8 cellular contexts compared by ENCODE assay signal in genomic region chr6:30877419-30878262, GRCh38. TPM values are rescaled to one million over a fixed set of nuclear protein-coding genes. Genes with fewer than 3 reads are reported as not detected.
DNase-seq lines count a peak whose midpoint lies in the region; ATAC-seq and TF ChIP-seq lines count a peak whose summit lies in the region.

No MANE protein-coding gene starts in this region.

- H3K9me3 ChIP-seq in BLaER1: peaks cover 11% of the 10 kb centered on the region
- H3K9me3 ChIP-seq in right lobe of liver: no peaks in the 10 kb centered on the region

- H3K9me3 Mint-ChIP-seq in dendritic cell treated with granulocyte-macrophage colony-stimulating factor and Interleukin-4, amounts not matched to agents 40 ng/mL and 50 ng/mL, for 4 days: peaks cover 7% of the 10 kb centered on the region

- TF ChIP-seq POLR2A in right lobe of liver (IDR thresholded peaks at IDR 0.05): peak; percentile 38

- no peaks in the 10 kb centered on the region for H4K20me1 ChIP-seq in BLaER1

- DNase-seq in HFF-Myc (ENCODE audit: extremely low read depth, low read depth) (peak; percentile 72), NCI-H524 treated with DMSO at 0.1 percent for 48 hours (lab: John Stamatoyannopoulos, UW) (peak; percentile 15), right lobe of liver (peak; percentile 87 to 89 (median 89))
- peak; percentile 43 to 66 for DNase-seq in activated CD4-positive, alpha-beta T cell treated with anti-CD3 and anti-CD28 coated beads, Interleukin-2, amount 50 U/mL, for 24 hours (ENCODE audit: low read depth in 1 of 2, low spot score in 1 of 2)
- peak; percentile 75 for DNase-seq in stimulated activated CD4-positive, alpha-beta T cell treated with anti-CD3 and anti-CD28 coated beads, Interleukin-4, amount 100 ng/mL, for 1 hour

- peak overlapping the region; percentile 21 for H3K27ac Mint-ChIP-seq in dendritic cell treated with granulocyte-macrophage colony-stimulating factor and Interleukin-4, amounts not matched to agents 40 ng/mL and 50 ng/mL, for 4 days

- H3K36me3 Mint-ChIP-seq in dendritic cell treated with granulocyte-macrophage colony-stimulating factor and Interleukin-4, amounts not matched to agents 40 ng/mL and 50 ng/mL, for 4 days (ENCODE audit: low read depth): no peaks in the 10 kb centered on the region

- peak overlapping the region; percentile 39 for H3K4me3 ChIP-seq in BLaER1
- peak overlapping the region; percentile 14; the same call in 1 of the 2 replicates for H3K4me3 ChIP-seq in HFF-Myc (replicated peaks; ENCODE audit: low read depth, low read length)
- peak overlapping the region; percentile 15 to 54 (median 41) for H3K4me3 ChIP-seq in right lobe of liver

- peak overlapping the region; percentile 82 for H3K4me2 ChIP-seq in BLaER1

- peak overlapping the region; percentile 72 for H3K27ac ChIP-seq in BLaER1
- peak overlapping the region; percentile 25 to 69 (median 36) for H3K27ac ChIP-seq in right lobe of liver

- ATAC-seq in right lobe of liver (peak; percentile 96 to 99 (median 96)), HG02870 (IDR thresholded peaks at IDR 0.05; ENCODE audit: unreplicated experiment) (no peak)

- peaks cover 8% of the 10 kb centered on the region for H3K4me1 Mint-ChIP-seq in dendritic cell treated with granulocyte-macrophage colony-stimulating factor and Interleukin-4, amounts not matched to agents 40 ng/mL and 50 ng/mL, for 4 days (ENCODE audit: low read depth)

- WGBS in right lobe of liver (ENCODE audit: insufficient coverage, low coverage, low lambda C conversion rate, missing lambda C conversion rate): 12% methylated on average over 15 of the region's 15 CpGs

- H3K36me3 ChIP-seq in BLaER1 (peaks cover 5% of the 10 kb centered on the region; the same call in 1 of the 2 replicates), right lobe of liver (no peaks in the 10 kb centered on the region)

- H3K9ac ChIP-seq in BLaER1: peak overlapping the region; percentile 31; the same call in 1 of the 2 replicates

- peaks cover 58% of the 10 kb centered on the region for H3K4me1 ChIP-seq in BLaER1
- peaks cover 0 to 3% (median 0%) of the 10 kb centered on the region in 4 donors for H3K4me1 ChIP-seq in right lobe of liver

- TF ChIP-seq CTCF in HFF-Myc (IDR thresholded peaks at IDR 0.05; ENCODE audit: low read depth, low read length, missing control alignments) (peak; percentile 92), right lobe of liver (IDR thresholded peaks at IDR 0.05) (peak; percentile 85 to 95 (median 88))

- H3K27me3 ChIP-seq in BLaER1: no peaks in the 10 kb centered on the region
- no peaks in the 10 kb centered on the region for H3K27me3 ChIP-seq in right lobe of liver

- peaks cover 23% of the 10 kb centered on the region for H3K27me3 Mint-ChIP-seq in dendritic cell treated with granulocyte-macrophage colony-stimulating factor and Interleukin-4, amounts not matched to agents 40 ng/mL and 50 ng/mL, for 4 days

- H3K4me3 Mint-ChIP-seq in dendritic cell treated with granulocyte-macrophage colony-stimulating factor and Interleukin-4, amounts not matched to agents 40 ng/mL and 50 ng/mL, for 4 days: peak overlapping the region; percentile 65

- intact Hi-C loops in dendritic cell treated with granulocyte-macrophage colony-stimulating factor and Interleukin-4, amounts not matched to agents 40 ng/mL and 50 ng/mL, for 4 days (cut with micrococcal nuclease): loop anchor here (1.0 to 5.0 kb wide), 2 partner anchors 49 to 150 kb away; no protein-coding TSS in a partner anchor
- intact Hi-C loops in right lobe of liver (cut with DNase I): loop anchor here in 1 of 2 donors (5.0 kb wide), 1 partner anchor 45 kb away; no protein-coding TSS in a partner anchor

RNA-seq across cellular contexts. Expression of gene DDR1, which starts 6.7 kb away (rescaled TPM):
- total RNA-seq in right lobe of liver: 1 to 10 TPM; 3.2 to 9.9 (median 5.0) TPM

RNA-seq across cellular contexts. Expression of gene GTF2H4, which starts 30.4 kb away (rescaled TPM):
- 10 to 100 TPM in 4 of 6 experiments, 1 to 10 TPM in 2; 3.6 to 21.1 (median 17.3) TPM for total RNA-seq in right lobe of liver

RNA-seq across cellular contexts. Expression of gene VARS2, which starts 36.4 kb away (rescaled TPM):
- total RNA-seq in right lobe of liver: 10 to 100 TPM; 21.5 to 36.1 (median 25.9) TPM

RNA-seq across cellular contexts. Expression of gene SFTA2, which starts 54.3 kb away (rescaled TPM):
- total RNA-seq in right lobe of liver: not detected

Comparison
In these comparisons a context has a peak if more than half of its experiments do, and no peak if none do; other contexts are left out.
1. DNase-seq: peak in every context shown above with its lines; median percentile 89 in right lobe of liver; 75 in stimulated activated CD4-positive, alpha-beta T cell treated with anti-CD3 and anti-CD28 coated beads, Interleukin-4, amount 100 ng/mL, for 1 hour; 72 in HFF-Myc; 54 in activated CD4-positive, alpha-beta T cell treated with anti-CD3 and anti-CD28 coated beads, Interleukin-2, amount 50 U/mL, for 24 hours; 15 in NCI-H524 treated with DMSO at 0.1 percent for 48 hours.